1 cellular context compared by ENCODE assay signal in the genomic region with DNA sequence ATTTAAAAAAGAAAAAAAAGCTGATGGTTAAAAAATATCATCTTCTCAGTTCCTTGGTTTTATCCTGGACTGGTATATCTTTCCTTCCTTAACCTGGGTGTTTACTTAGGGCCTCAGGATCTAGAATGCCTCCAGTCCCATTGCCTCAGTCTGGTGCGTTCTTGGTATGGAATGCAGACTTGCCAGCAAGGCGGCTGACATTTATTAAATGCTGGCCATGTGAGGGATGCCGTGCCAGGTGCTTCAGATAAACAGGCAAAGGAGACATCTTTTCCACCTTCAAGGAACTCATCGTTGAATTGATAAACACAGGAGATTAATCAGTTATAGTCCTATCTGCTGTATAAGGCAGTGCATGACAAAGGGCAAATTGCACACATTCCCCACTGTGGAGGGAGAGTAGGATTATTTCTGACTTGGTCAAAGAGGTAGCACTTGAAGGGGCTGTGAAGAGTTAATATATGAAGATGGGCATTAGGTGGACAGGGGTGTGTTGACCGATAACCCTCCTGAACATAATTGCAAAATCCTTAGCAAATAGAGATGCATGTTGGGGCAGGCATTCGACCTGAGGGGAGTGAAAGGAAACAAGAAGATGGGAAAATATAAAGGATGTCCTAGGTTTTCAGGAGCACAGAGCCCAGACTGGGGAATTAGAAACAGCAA.
TF ChIP-seq lines count a peak whose summit lies in the region.

No MANE protein-coding gene starts in this region.

TF ChIP-seq in IMR-90, 13 proteins besides CTCF, POLR2A, EP300 and RAD21 (continued from another document):
- no peak for TF ChIP-seq BHLHE40 (IDR thresholded peaks at IDR 0.05; ENCODE audit: low read depth, low read length)
